8 cellular contexts compared by ENCODE assay signal in the genomic region with DNA sequence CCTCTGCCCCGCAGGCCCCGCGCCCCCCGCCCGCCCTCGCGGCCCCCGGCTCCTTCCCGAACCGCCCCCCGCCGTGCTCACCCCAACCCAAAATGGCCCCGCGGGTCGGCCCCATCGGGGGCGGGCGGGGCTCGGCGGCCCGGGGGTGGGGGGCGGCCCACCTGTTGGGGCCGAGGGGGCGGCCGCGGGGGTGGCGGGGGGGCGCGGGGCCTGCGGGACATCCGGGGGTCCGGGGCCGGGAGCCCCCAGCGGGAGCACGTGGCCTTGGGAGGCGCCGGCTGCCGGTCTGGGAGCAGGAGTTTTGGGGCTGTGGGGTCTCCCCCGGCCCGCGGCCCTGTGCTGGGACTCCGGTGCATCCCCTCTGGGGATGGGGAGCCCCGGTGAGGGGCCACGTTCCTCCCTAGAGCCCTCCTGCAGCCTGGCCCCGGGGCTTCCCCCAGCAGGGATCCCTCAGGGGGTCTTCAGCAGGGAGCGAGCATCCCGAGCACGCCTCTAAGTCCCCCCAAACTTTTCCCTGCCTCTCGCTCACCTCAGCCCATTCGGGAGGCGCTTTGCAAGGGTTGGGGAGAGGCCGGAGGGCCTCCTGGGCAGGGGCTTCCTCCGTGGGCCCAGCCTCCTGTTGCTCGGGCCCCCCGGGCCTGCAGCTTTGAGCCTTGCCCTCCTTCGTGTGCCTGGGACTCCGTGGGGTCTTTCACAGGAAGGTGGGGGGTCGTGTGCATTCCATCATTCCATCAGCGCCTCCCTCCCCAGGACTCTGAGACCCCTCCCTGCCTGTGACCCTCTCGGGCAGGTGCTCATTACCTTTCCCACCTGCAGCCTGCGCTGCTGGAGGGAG. TPM values are rescaled to one million over a fixed set of nuclear protein-coding genes. Genes with fewer than 3 reads are reported as not detected.
A peak's percentile ranks its signal among the peaks of the same experiment; 100 is the strongest.
DNase-seq lines count a peak whose midpoint lies in the region; ATAC-seq and TF ChIP-seq lines count a peak whose summit lies in the region.

No MANE protein-coding gene starts in this region.

- TF ChIP-seq POLR2A in body of pancreas (IDR thresholded peaks at IDR 0.05), result no peak

- peak overlapping the region in 1 of 2 experiments; percentile 24 for H2BK12ac ChIP-seq in mesenchymal stem cell (ENCODE audit: low read length in 2 of 2)

- H3K4me1 ChIP-seq in body of pancreas, result peaks cover 34% of the 10 kb centered on the region
- peaks cover 35% of the 10 kb centered on the region for H3K4me1 ChIP-seq in mesenchymal stem cell (ENCODE audit: control insufficient read depth, insufficient read depth, low read depth, low read length)
- H3K4me1 ChIP-seq in urinary bladder (ENCODE audit: insufficient read depth), result no peaks in the 10 kb centered on the region

- intact Hi-C loops in body of pancreas (cut with DNase I), result no loop called here

- DNase-seq in AG08396 (ENCODE audit: low spot score), result peak; percentile 51
- DNase-seq in HL-60 (ENCODE audit: low read depth in 1 of 2, low spot score in 1 of 2), result no peak
- DNase-seq in body of pancreas, result no peak
- DNase-seq in mesenchymal stem cell, result no peak
- no peak for DNase-seq in SK-N-DZ (ENCODE audit: low spot score)
- no peak for DNase-seq in NCI-H2107 treated with DMSO at 0.1 percent for 48 hours (lab: John Stamatoyannopoulos, UW; ENCODE audit: unreplicated experiment)
- no peak for DNase-seq in RPMI8226

- H3K27ac ChIP-seq in HL-60 (replicated peaks), result peak overlapping the region; percentile 71
- peak overlapping the region; percentile 35 to 68 (median 56) for H3K27ac ChIP-seq in body of pancreas
- no peak overlapping the region for H3K27ac ChIP-seq in mesenchymal stem cell (ENCODE audit: low read length, poor library complexity, severe bottlenecking)
- H3K27ac ChIP-seq in urinary bladder (ENCODE audit: low read depth), result peak overlapping the region; percentile 14

- H2BK5ac ChIP-seq in mesenchymal stem cell (ENCODE audit: low read depth, low read length, poor library complexity, severe bottlenecking), result no peak overlapping the region

- H4K91ac ChIP-seq in mesenchymal stem cell (ENCODE audit: low read length), result no peak overlapping the region

- H3K9me3 ChIP-seq in body of pancreas (no peaks in the 10 kb centered on the region), mesenchymal stem cell (ENCODE audit: control insufficient read depth, low read length) (no peaks in the 10 kb centered on the region)

- 3 to 18% methylated on average over 2 to 23 of the region's 61 CpGs for WGBS in body of pancreas, 2 donors
- 4% methylated on average over 29 of the region's 61 CpGs for WGBS in mesenchymal stem cell
- WGBS in urinary bladder, result 4% methylated on average over 58 of the region's 61 CpGs

- H3K4me3 ChIP-seq in HL-60 (replicated peaks; ENCODE audit: insufficient read depth, low read length), result peak overlapping the region; percentile 85
- peak overlapping the region; percentile 47 to 54 for H3K4me3 ChIP-seq in body of pancreas
- peak overlapping the region; percentile 70 to 89 for H3K4me3 ChIP-seq in mesenchymal stem cell (ENCODE audit: insufficient read depth in 1 of 2, low read depth in 1 of 2, low read length in 2 of 2)
- H3K4me3 ChIP-seq in urinary bladder (ENCODE audit: low read depth, low read length), result peak overlapping the region; percentile 94

- ATAC-seq in body of pancreas, result no peak

- H2AFZ ChIP-seq in mesenchymal stem cell (ENCODE audit: low read depth, low read length), result no peak overlapping the region

- peak overlapping the region; percentile 88 for H3K9ac ChIP-seq in mesenchymal stem cell (ENCODE audit: low read length)

- H2BK15ac ChIP-seq in mesenchymal stem cell (ENCODE audit: low read depth, poor library complexity, severe bottlenecking), result no peak overlapping the region

- no peak overlapping the region for H4K8ac ChIP-seq in mesenchymal stem cell (ENCODE audit: low read length)

- peak overlapping the region; percentile 26 for H2AK5ac ChIP-seq in mesenchymal stem cell (ENCODE audit: low read length, severe bottlenecking)

- H3K27me3 ChIP-seq in HL-60 (ENCODE audit: insufficient read depth, poor library complexity, severe bottlenecking) (no peaks in the 10 kb centered on the region), body of pancreas (no peaks in the 10 kb centered on the region), mesenchymal stem cell (ENCODE audit: control insufficient read depth in 1 of 2, insufficient read depth in 1 of 2, low read length in 2 of 2) (no peaks in the 10 kb centered on the region)

- peak overlapping the region; percentile 8 to 69 for H3K14ac ChIP-seq in mesenchymal stem cell (ENCODE audit: low read length in 2 of 2)

- H3K36me3 ChIP-seq in body of pancreas (replicated peaks in 1 of 2; ENCODE audit: insufficient read depth in 1 of 2, low read depth in 2 of 2) (no peaks in the 10 kb centered on the region), mesenchymal stem cell (ENCODE audit: control insufficient read depth in 1 of 2, insufficient read depth in 2 of 2, low read depth in 1 of 2, low read length in 2 of 2) (peaks cover 3 to 29% of the 10 kb centered on the region in 2 experiments), urinary bladder (ENCODE audit: insufficient read depth) (no peaks in the 10 kb centered on the region)

- H2BK120ac ChIP-seq in mesenchymal stem cell (ENCODE audit: low read depth, low read length), result peak overlapping the region; percentile 64

- peak overlapping the region in 1 of 2 experiments; percentile 56 for H3K4ac ChIP-seq in mesenchymal stem cell (ENCODE audit: low read depth in 1 of 2, low read length in 2 of 2)

- H3K18ac ChIP-seq in mesenchymal stem cell (ENCODE audit: low read depth in 1 of 2, low read length in 2 of 2), result peak overlapping the region in 1 of 2 experiments; percentile 67

- peak overlapping the region in 1 of 2 experiments; percentile 6 for H3K23ac ChIP-seq in mesenchymal stem cell (ENCODE audit: low read length in 2 of 2)

- TF ChIP-seq CTCF in HL-60 (IDR thresholded peaks at IDR 0.05; ENCODE audit: insufficient read depth, low read length) (no peak), body of pancreas (IDR thresholded peaks at IDR 0.05) (no peak)

- peaks cover 9% of the 10 kb centered on the region for H3K79me1 ChIP-seq in mesenchymal stem cell (replicated peaks; ENCODE audit: low read length, poor library complexity, severe bottlenecking)

- H3K4me2 ChIP-seq in mesenchymal stem cell (ENCODE audit: low read length, poor library complexity, severe bottlenecking), result peak overlapping the region; percentile 72

RNA-seq across cellular contexts. Expression of a gene that starts 0.7 kb away (rescaled TPM):
- total RNA-seq in body of pancreas (10 to 100 TPM; 69.8 to 92.6 TPM), urinary bladder (51.5 TPM)
- 66.6 TPM for polyA plus RNA-seq in mesenchymal stem cell (2013, experiment 1 of 2)
- polyA plus RNA-seq in mesenchymal stem cell (2013, experiment 2 of 2), result 63.2 TPM
- 67.3 TPM for polyA plus RNA-seq in urinary bladder
- 42.8 and 47.4 TPM in 2 replicates for polyA plus RNA-seq in SK-N-DZ (2014; cell fraction: cytosol; rRNA removed)
- 335 and 376 TPM in 2 replicates for polyA plus RNA-seq in SK-N-DZ (2014; cell fraction: nucleus; rRNA removed)

RNA-seq across cellular contexts. Expression of a gene that starts 22.0 kb away (rescaled TPM):
- total RNA-seq in body of pancreas (under 1 TPM in 1 of 2 donors, not detected in 1; 0.33 TPM), urinary bladder (0.11 TPM)
- polyA plus RNA-seq in mesenchymal stem cell (2013, experiment 1 of 2), result 0.06 TPM
- polyA plus RNA-seq in mesenchymal stem cell (2013, experiment 2 of 2), result 0.04 TPM
- polyA plus RNA-seq in urinary bladder, result 0.13 TPM
- polyA plus RNA-seq in SK-N-DZ (2014; cell fraction: cytosol; rRNA removed), result not detected in 2 replicates
- polyA plus RNA-seq in SK-N-DZ (2014; cell fraction: nucleus; rRNA removed), result 1.1 and 2.3 TPM in 2 replicates

RNA-seq across cellular contexts. Expression of a gene that starts 54.3 kb away (rescaled TPM):
- total RNA-seq in body of pancreas (10 to 100 TPM; 65.9 to 96.6 TPM), urinary bladder (53.7 TPM)
- polyA plus RNA-seq in mesenchymal stem cell (2013, experiment 1 of 2), result 120 TPM
- 119 TPM for polyA plus RNA-seq in mesenchymal stem cell (2013, experiment 2 of 2)
- polyA plus RNA-seq in urinary bladder, result 245 TPM
- 71.3 and 72.7 TPM in 2 replicates for polyA plus RNA-seq in SK-N-DZ (2014; cell fraction: cytosol; rRNA removed)
- polyA plus RNA-seq in SK-N-DZ (2014; cell fraction: nucleus; rRNA removed), result 64.4 and 76.4 TPM in 2 replicates
